Comparison of ENCODE assay signal across 9 cellular contexts in the genomic region with DNA sequence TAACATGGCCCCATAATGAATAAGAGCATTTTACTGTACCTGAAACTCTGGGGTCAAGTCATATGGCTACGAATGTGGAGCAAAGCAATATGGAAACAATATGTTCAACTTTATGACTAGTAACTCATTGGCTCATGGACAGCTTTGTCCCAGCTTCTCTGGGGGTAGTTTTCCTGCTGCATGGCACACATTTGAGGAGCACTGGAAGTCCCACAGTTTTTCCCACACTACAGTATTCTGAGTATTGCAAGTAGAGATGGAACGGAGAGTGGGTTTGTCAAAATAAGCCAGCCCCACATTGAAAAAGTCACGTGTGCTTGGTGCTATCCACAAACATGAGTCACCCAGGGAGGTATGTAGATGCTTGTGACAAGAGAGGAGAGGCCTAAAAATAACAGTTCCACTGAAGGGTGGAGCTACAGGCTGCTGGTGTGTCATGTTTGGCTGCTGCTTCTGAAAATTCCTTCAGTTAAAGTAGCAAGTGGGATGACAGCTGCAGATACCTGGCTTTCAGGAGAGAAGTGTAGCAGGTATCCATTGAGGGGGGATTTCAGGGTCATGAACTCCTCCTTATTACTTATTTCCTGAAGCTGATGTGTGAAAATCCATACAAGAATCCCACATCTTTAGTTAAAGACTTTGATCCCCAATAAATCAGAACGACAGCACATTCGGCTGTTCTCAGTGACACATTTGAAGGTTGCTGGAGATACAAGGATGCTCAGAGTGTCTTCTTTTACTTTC. TPM values are rescaled to one million over a fixed set of nuclear protein-coding genes. Genes with fewer than 3 reads are reported as not detected.
DNase-seq lines count a peak whose midpoint lies in the region; ATAC-seq and TF ChIP-seq lines count a peak whose summit lies in the region.
"Had no signal": no experiment of that assay in that cellular context is flagged by ENCODE, and none has a peak within 500 bp of the region (broad histone marks: within the 10 kb centered on the region; RNA-seq: fewer than 3 reads in every experiment).

No MANE protein-coding gene starts in this region.

- H2BK5ac ChIP-seq in trophoblast cell (ENCODE audit: low read depth, low read length, poor library complexity), result no peak overlapping the region

- TF ChIP-seq CTCF in PC-9 (conservative IDR thresholded peaks at IDR 0.05) (no peak), fibroblast of mammary gland (conservative IDR thresholded peaks at IDR 0.05; ENCODE audit: control insufficient read depth, insufficient read depth, low read depth, low read length) (no peak)

- no peak overlapping the region for H4K12ac ChIP-seq in trophoblast cell (ENCODE audit: low read depth, low read length)

- H3K4me2 ChIP-seq in PC-9 (peak overlapping the region; percentile 94), trophoblast cell (ENCODE audit: low read length) (peak overlapping the region; percentile 26)

- H3K27ac ChIP-seq in PC-9 (peak overlapping the region; percentile 100), trophoblast cell (ENCODE audit: low read depth, low read length) (peak overlapping the region; percentile 45)

- H3K14ac ChIP-seq in trophoblast cell (ENCODE audit: low read length), result no peak overlapping the region

- no peaks in the 10 kb centered on the region; the same call in 1 of the 2 replicates for H3K36me3 ChIP-seq in PC-9 (ENCODE audit: low read depth)
- H3K36me3 ChIP-seq in trophoblast cell (ENCODE audit: control insufficient read depth in 1 of 2, insufficient read depth in 2 of 2, low read length in 2 of 2), result no peaks in the 10 kb centered on the region

- H3K4ac ChIP-seq in trophoblast cell (ENCODE audit: low read depth, low read length), result no peak overlapping the region

- H2BK120ac ChIP-seq in trophoblast cell (ENCODE audit: insufficient read depth, low read length, poor library complexity), result no peak overlapping the region

- no CpG with 5 or more reads among the region's 5 CpGs for WGBS in trophoblast cell (ENCODE audit: extremely low coverage, insufficient coverage, insufficient read length)

- H3F3A ChIP-seq in PC-9 (ENCODE audit: insufficient read depth, low read depth), result peaks cover 35% of the 10 kb centered on the region

- no peak for ATAC-seq in GM19023 (IDR thresholded peaks at IDR 0.05; ENCODE audit: unreplicated experiment)
- ATAC-seq in GM21737 (IDR thresholded peaks at IDR 0.05; ENCODE audit: unreplicated experiment), result no peak
- no peak for ATAC-seq in HG03354 (IDR thresholded peaks at IDR 0.05; ENCODE audit: poor library complexity, severe bottlenecking, unreplicated experiment)

- H2AFZ ChIP-seq in PC-9 (no peak overlapping the region; the same call in 1 of the 2 replicates), trophoblast cell (ENCODE audit: insufficient read depth, low read length, poor library complexity) (no peak overlapping the region)

- H3K18ac ChIP-seq in trophoblast cell (ENCODE audit: low read length), result no peak overlapping the region

- no peaks in the 10 kb centered on the region for H4K20me1 ChIP-seq in PC-9 (ENCODE audit: insufficient read depth)

- H2BK12ac ChIP-seq in trophoblast cell (ENCODE audit: low read length), result no peak overlapping the region

- no peaks in the 10 kb centered on the region for H3K9me2 ChIP-seq in PC-9 (ENCODE audit: insufficient read depth)

- in situ Hi-C loops in Caki2 (cut with HindIII; ENCODE audit: low pct_unique_long_range_greater_than_20kb, low sequenced_read_pairs), result no loop called here

- H3K4me1 ChIP-seq in PC-9 (replicated peaks; ENCODE audit: insufficient read depth) (peaks cover 39% of the 10 kb centered on the region), trophoblast cell (ENCODE audit: control insufficient read depth in 1 of 2, insufficient read depth in 2 of 2, low read length in 2 of 2) (peaks cover 14 to 22% of the 10 kb centered on the region in 2 experiments)

- POLR2A ChIA-PET in PC-9 (lab: Charles Lee; ENCODE audit: unreplicated experiment), result interaction anchor here (0.5 to 0.7 kb wide), 3 partner anchors 34 to 184 kb away, joined by 3 to 5 read pairs (median 3); no protein-coding TSS in a partner anchor

- H3K79me2 ChIP-seq in PC-9 (ENCODE audit: low read depth), result no peaks in the 10 kb centered on the region
- no peaks in the 10 kb centered on the region for H3K79me2 ChIP-seq in trophoblast cell (ENCODE audit: control insufficient read depth, insufficient read depth, low read length, poor library complexity)

- CTCF ChIA-PET in PC-9 (lab: Charles Lee), result interaction anchor here (1.0 kb wide), 1 partner anchor 118 kb away, joined by 4 read pairs; no protein-coding TSS in a partner anchor

- no peak overlapping the region for H3K9ac ChIP-seq in trophoblast cell (ENCODE audit: low read length)

- TSS peak; percentile 24 for BruUV-seq in PC-9 (replicated peaks; lab: Mats Ljungman, UMichigan)

- H2AK5ac ChIP-seq in trophoblast cell (ENCODE audit: low read length), result no peak overlapping the region

- no peak overlapping the region for H4K8ac ChIP-seq in trophoblast cell (ENCODE audit: low read depth, low read length)

- no peaks in the 10 kb centered on the region for H3K27me3 ChIP-seq in PC-9 (ENCODE audit: insufficient read depth, low read depth)
- H3K27me3 ChIP-seq in trophoblast cell (ENCODE audit: insufficient read depth, low read length), result no peaks in the 10 kb centered on the region

- no peak overlapping the region for H4K91ac ChIP-seq in trophoblast cell (ENCODE audit: low read depth, low read length)

- peak; percentile 87 for DNase-seq in Caki2 (ENCODE audit: low read depth)
- peak; percentile 50 to 91 for DNase-seq in PC-9
- DNase-seq in fibroblast of mammary gland (ENCODE audit: low read depth), result peak; percentile 96
- DNase-seq in trophoblast cell, result peak; percentile 83 to 90
- no peak for DNase-seq in NCI-H510A treated with DMSO at 0.1 percent for 48 hours (lab: John Stamatoyannopoulos, UW)
- DNase-seq: NCI-H524 treated with DMSO at 0.1 percent for 48 hours had no signal

- H3K4me3 ChIP-seq in PC-9, result peak overlapping the region; percentile 52; the same call in 1 of the 2 replicates
- no peak overlapping the region for H3K4me3 ChIP-seq in fibroblast of mammary gland (ENCODE audit: control insufficient read depth, low read depth, low read length)
- H3K4me3 ChIP-seq in trophoblast cell (ENCODE audit: low read depth, low read length), result no peak overlapping the region

- H3K23ac ChIP-seq in trophoblast cell (ENCODE audit: low read length), result no peak overlapping the region

- no peaks in the 10 kb centered on the region for H3K79me1 ChIP-seq in trophoblast cell (ENCODE audit: low read length)

- intact Hi-C loops in PC-9 (cut with micrococcal nuclease; ENCODE audit: unreplicated experiment), result loop anchor here (1.0 to 10.0 kb wide), 6 partner anchors 74 to 297 kb away; partner anchors contain the start of gene GATA6

- H3K9me3 ChIP-seq in PC-9 (ENCODE audit: insufficient read depth, low read depth) (peaks cover 14% of the 10 kb centered on the region; the same call in 1 of the 2 replicates), trophoblast cell (ENCODE audit: insufficient read depth, low read depth, low read length) (no peaks in the 10 kb centered on the region)

RNA-seq across cellular contexts. Expression of gene CTAGE1, which starts 48.3 kb away (rescaled TPM):
- total RNA-seq in Caki2 (2014; rRNA removed; shearing (Covaris generic); ENCODE audit: low replicate concordance), result not detected in 2 replicates
- not detected in 2 replicates for total RNA-seq in PC-9 (2021)
- polyA plus RNA-seq in trophoblast cell (2013), result 0.03 TPM in 1 of 2 replicates, not detected in the other
